Comparison of ENCODE assay signal across 8 cellular contexts in genomic region chr2:175203621-175204496, GRCh38. TPM values are rescaled to one million over a fixed set of nuclear protein-coding genes. Genes with fewer than 3 reads are reported as not detected.
DNase-seq lines count a peak whose midpoint lies in the region; ATAC-seq and TF ChIP-seq lines count a peak whose summit lies in the region.

No MANE protein-coding gene starts in this region.

- TF ChIP-seq CTCF in Loucy (conservative IDR thresholded peaks at IDR 0.05; ENCODE audit: low read length) = peak; percentile 82

- in situ Hi-C loops in G401 (cut with HindIII; ENCODE audit: low sequenced_read_pairs) = no loop called here

- peak overlapping the region; percentile 86 for H2AFZ ChIP-seq in Loucy (ENCODE audit: low read length)

- H3K4me1 Mint-ChIP-seq in immature natural killer cell = peaks cover 28 to 38% of the 10 kb centered on the region in 2 donors

- no peak overlapping the region for H3K27ac ChIP-seq in SJCRH30

- peak; percentile 75 for DNase-seq in G401 (ENCODE audit: low spot score)
- peak; percentile 69 to 81 for DNase-seq in SJCRH30
- peak; percentile 76 for DNase-seq in adipocyte (ENCODE audit: low read depth)
- DNase-seq in immature natural killer cell = peak; percentile 26 to 62 (median 50)
- DNase-seq in stimulated activated CD4-positive, alpha-beta T cell treated with anti-CD3 and anti-CD28 coated beads, Interleukin-2, amount 100 ng/mL, for 4 hours (ENCODE audit: low read depth) = peak; percentile 11
- DNase-seq in central memory CD4-positive, alpha-beta T cell = no peak

- H3K4me3 ChIP-seq in Loucy (ENCODE audit: low read length, poor library complexity, severe bottlenecking) (no peak overlapping the region), SJCRH30 (no peak overlapping the region), adipocyte (ENCODE audit: low read length) (no peak overlapping the region)

- no peaks in the 10 kb centered on the region for H3K36me3 Mint-ChIP-seq in immature natural killer cell

- H3F3A ChIP-seq in Loucy (ENCODE audit: low read depth) = no peaks in the 10 kb centered on the region

- H3K9me3 ChIP-seq in Loucy (ENCODE audit: insufficient read depth, low read depth, low read length) = no peaks in the 10 kb centered on the region
- H3K9me3 ChIP-seq in SJCRH30 (replicated peaks) = no peaks in the 10 kb centered on the region
- H3K9me3 ChIP-seq in adipocyte (ENCODE audit: control insufficient read depth, low read length) = no peaks in the 10 kb centered on the region

- H3K27me3 ChIP-seq in Loucy (ENCODE audit: insufficient read depth, low read length, poor library complexity, severe bottlenecking) (no peaks in the 10 kb centered on the region), SJCRH30 (no peaks in the 10 kb centered on the region), adipocyte (replicated peaks; ENCODE audit: control insufficient read depth, insufficient read depth, low read length) (no peaks in the 10 kb centered on the region)

- H3K36me3 ChIP-seq in Loucy (ENCODE audit: insufficient read depth, low read length) (no peaks in the 10 kb centered on the region), SJCRH30 (no peaks in the 10 kb centered on the region), adipocyte (ENCODE audit: control insufficient read depth, insufficient read depth, low read length, severe bottlenecking) (no peaks in the 10 kb centered on the region)

- H3K27ac Mint-ChIP-seq in immature natural killer cell = no peak overlapping the region

- H3K4me1 ChIP-seq in Loucy (ENCODE audit: insufficient read depth, low read length, poor library complexity, severe bottlenecking) (peaks cover 13% of the 10 kb centered on the region), SJCRH30 (no peaks in the 10 kb centered on the region), adipocyte (ENCODE audit: control insufficient read depth, insufficient read depth, low read length) (peaks cover 3% of the 10 kb centered on the region)

- H3K79me2 ChIP-seq in Loucy (ENCODE audit: insufficient read depth, low read length) = no peaks in the 10 kb centered on the region

- H3K27me3 Mint-ChIP-seq in immature natural killer cell (ENCODE audit: low read depth in 3 of 3) = peaks cover 2 to 6% (median 4%) of the 10 kb centered on the region in 3 donors

- peak overlapping the region; percentile 10 for H3K9ac ChIP-seq in Loucy (ENCODE audit: low read depth, low read length, poor library complexity, severe bottlenecking)
- no peak overlapping the region for H3K9ac ChIP-seq in adipocyte (ENCODE audit: low read length)

- no peaks in the 10 kb centered on the region for H3K9me3 Mint-ChIP-seq in immature natural killer cell

- H3K4me3 Mint-ChIP-seq in immature natural killer cell = no peak overlapping the region

- peak; percentile 65 for ATAC-seq in GM21825 (IDR thresholded peaks at IDR 0.05; ENCODE audit: unreplicated experiment)

- no peaks in the 10 kb centered on the region for H3K9me2 ChIP-seq in Loucy (replicated peaks; ENCODE audit: low read depth, low read length)

- no peaks in the 10 kb centered on the region for H4K20me1 ChIP-seq in Loucy (ENCODE audit: insufficient read depth, low read length, poor library complexity, severe bottlenecking)

- H3K4me2 ChIP-seq in Loucy (ENCODE audit: low read depth, low read length, poor library complexity, severe bottlenecking) = no peak overlapping the region

RNA-seq across cellular contexts. Expression of gene ATP5MC3, which starts 22.3 kb away (rescaled TPM):
- 213 and 260 TPM in 2 replicates for total RNA-seq in G401 (2014; rRNA removed; shearing (Covaris generic))
- 330 and 335 TPM in 2 replicates for total RNA-seq in SJCRH30 (2014; rRNA removed; shearing (Covaris generic))
- polyA plus RNA-seq in immature natural killer cell = 100 to 1,000 TPM; 377 to 560 (median 464) TPM

RNA-seq across cellular contexts. Expression of gene ATF2, which starts 35.9 kb away (rescaled TPM):
- total RNA-seq in G401 (2014; rRNA removed; shearing (Covaris generic)) = 27.0 and 31.0 TPM in 2 replicates
- total RNA-seq in SJCRH30 (2014; rRNA removed; shearing (Covaris generic)) = 35.2 and 48.5 TPM in 2 replicates
- polyA plus RNA-seq in immature natural killer cell = 10 to 100 TPM; 21.2 to 42.7 (median 35.5) TPM
